ENCODE assay signal across 9 cellular contexts in genomic region chr2:28269019-28269784, GRCh38.
DNase-seq lines count a peak whose midpoint lies in the region; ATAC-seq, FAIRE-seq and TF ChIP-seq lines count a peak whose summit lies in the region.
"Had no signal": no experiment of that assay in that cellular context is flagged by ENCODE, and none has a peak within 500 bp of the region (broad histone marks: within the 10 kb centered on the region; RNA-seq: fewer than 3 reads in every experiment).

No MANE protein-coding gene starts in this region.

- no peaks in the 10 kb centered on the region for H3K36me3 ChIP-seq in HEK293 (ENCODE audit: control insufficient read depth in 2 of 2, insufficient read depth in 1 of 2, low read length in 2 of 2)
- H3K36me3 ChIP-seq in heart left ventricle = no peaks in the 10 kb centered on the region
- H3K36me3 ChIP-seq in small intestine (ENCODE audit: control insufficient read depth in 2 of 2, insufficient read depth in 2 of 2, low read length in 2 of 2) = no peaks in the 10 kb centered on the region
- H3K36me3 ChIP-seq in CD4-positive, alpha-beta memory T cell (ENCODE audit: insufficient read depth, low read length) = no peaks in the 10 kb centered on the region
- H3K36me3 ChIP-seq: thyroid gland had no signal

- intact Hi-C loops in heart left ventricle (cut with DNase I) = no loop called here
- intact Hi-C loops in CD4-positive, alpha-beta memory T cell (cut with micrococcal nuclease) = no loop called here

- H3K9me3 ChIP-seq in HEK293 (ENCODE audit: control insufficient read depth, insufficient read depth, low read depth, low read length) (no peaks in the 10 kb centered on the region), heart left ventricle (no peaks in the 10 kb centered on the region), small intestine (ENCODE audit: control insufficient read depth, low read depth) (no peaks in the 10 kb centered on the region)
- no peaks in the 10 kb centered on the region for H3K9me3 ChIP-seq in CD4-positive, alpha-beta memory T cell (ENCODE audit: control insufficient read depth in 1 of 2, low read length in 2 of 2)
- H3K9me3 ChIP-seq: thyroid gland had no signal

- no peaks in the 10 kb centered on the region for H3K9me3 Mint-ChIP-seq in CD4-positive, alpha-beta memory T cell

- no peak for FAIRE-seq in small intestine (lab: Jason Lieb, UNC)

- no peaks in the 10 kb centered on the region for H3K27me3 Mint-ChIP-seq in CD4-positive, alpha-beta memory T cell

- TF ChIP-seq CTCF in HEK293 (tag by site-specific recombination; IDR thresholded peaks at IDR 0.05) (no peak), heart left ventricle (IDR thresholded peaks at IDR 0.05) (no peak)

- H3K4me3 ChIP-seq in HEK293 (ENCODE audit: low read depth, low read length) (no peak overlapping the region), heart left ventricle (no peak overlapping the region), small intestine (ENCODE audit: low read depth in 1 of 2, low read length in 2 of 2) (no peak overlapping the region)
- H3K4me3 ChIP-seq in CD4-positive, alpha-beta memory T cell (ENCODE audit: low read length in 2 of 2) = no peak overlapping the region
- H3K4me3 ChIP-seq: thyroid gland had no signal

- H3K27me3 ChIP-seq in heart left ventricle (no peaks in the 10 kb centered on the region), small intestine (ENCODE audit: control insufficient read depth in 2 of 2, insufficient read depth in 2 of 2, low read length in 2 of 2) (no peaks in the 10 kb centered on the region)
- no peaks in the 10 kb centered on the region for H3K27me3 ChIP-seq in CD4-positive, alpha-beta memory T cell (ENCODE audit: insufficient read depth, low read length)
- H3K27me3 ChIP-seq: thyroid gland had no signal

- ATAC-seq in heart left ventricle = peak; percentile 63 to 75 (median 70)
- ATAC-seq in GM18868 (IDR thresholded peaks at IDR 0.05; ENCODE audit: unreplicated experiment) = no peak

- H3K27ac ChIP-seq in HEK293 (ENCODE audit: extremely low read depth, low read depth, low read length) (peak overlapping the region; percentile 80), heart left ventricle (peak overlapping the region in 10 of 12 donors; percentile 6 to 58 (median 42)), small intestine (ENCODE audit: low read depth in 1 of 2, low read length in 1 of 2) (peak overlapping the region; percentile 57 to 65), substantia nigra (ENCODE audit: low read depth, low read length, poor library complexity, severe bottlenecking) (no peak overlapping the region)
- H3K27ac ChIP-seq in CD4-positive, alpha-beta memory T cell (ENCODE audit: low read depth, low read length) = no peak overlapping the region
- H3K27ac ChIP-seq: thyroid gland had no signal

- no peak for TF ChIP-seq POLR2A in heart left ventricle (IDR thresholded peaks at IDR 0.05)

- POLR2A ChIA-PET in HEK293 (lab: Yijun Ruan, JAX) = interaction anchor here (0.9 kb wide), 1 partner anchor 124 kb away, joined by 3 read pairs; the partner anchor contains the start of gene FOSL2
- POLR2A ChIA-PET in CD4-positive, alpha-beta memory T cell (lab: Charles Lee; ENCODE audit: partially characterized antibody) = no interaction called here

- CTCF ChIA-PET in HEK293 (lab: Yijun Ruan, JAX) = interaction anchor here (0.7 kb wide), 1 partner anchor 10 kb away, joined by 3 read pairs; no protein-coding TSS in a partner anchor
- CTCF ChIA-PET in CD4-positive, alpha-beta memory T cell (lab: Charles Lee; ENCODE audit: partially characterized antibody) = no interaction called here

- peaks cover 3 to 28% of the 10 kb centered on the region in 2 donors for H3K36me3 Mint-ChIP-seq in CD4-positive, alpha-beta memory T cell

- H3K4me1 ChIP-seq in HEK293 (ENCODE audit: control insufficient read depth, insufficient read depth, low read length) = peaks cover 31% of the 10 kb centered on the region
- H3K4me1 ChIP-seq in heart left ventricle = peaks cover 3 to 43% (median 20%) of the 10 kb centered on the region in 12 donors
- H3K4me1 ChIP-seq in small intestine (ENCODE audit: control insufficient read depth in 2 of 2, insufficient read depth in 1 of 2, low read depth in 1 of 2, low read length in 1 of 2) = peaks cover 9 to 11% of the 10 kb centered on the region in 2 donors
- H3K4me1 ChIP-seq in CD4-positive, alpha-beta memory T cell (ENCODE audit: insufficient read depth, low read length) = peaks cover 17% of the 10 kb centered on the region
- H3K4me1 ChIP-seq: thyroid gland had no signal

- no peak overlapping the region for H3K27ac Mint-ChIP-seq in CD4-positive, alpha-beta memory T cell

- H3K4me3 Mint-ChIP-seq in CD4-positive, alpha-beta memory T cell = no peak overlapping the region

- WGBS in heart left ventricle, 4 donors = 50 to 64% (median 55%) methylated on average over 4 of the region's 4 CpGs
- 13 to 57% (median 30%) methylated on average over 4 of the region's 4 CpGs for WGBS in small intestine, 3 donors

- H3K4me1 Mint-ChIP-seq in CD4-positive, alpha-beta memory T cell = peaks cover 14 to 32% (median 22%) of the 10 kb centered on the region in 4 donors

- DNase-seq in SW480 (ENCODE audit: low spot score) (peak; percentile 73), heart left ventricle (peak in 1 of 5 donors; percentile 36), small intestine (peak; percentile 98), substantia nigra (lab: John Stamatoyannopoulos, UW) (no peak), NK-92 (lab: John Stamatoyannopoulos, UW; ENCODE audit: unreplicated experiment) (no peak)
- DNase-seq in CD4-positive, alpha-beta memory T cell = no peak
- DNase-seq: thyroid gland had no signal

TF ChIP-seq in HEK293, 187 proteins besides CTCF, POLR2A, EP300 and RAD21 (continues in another document):
- TF ChIP-seq ZBTB10 (tag by site-specific recombination; IDR thresholded peaks at IDR 0.05) = no peak
- TF ChIP-seq ZNF18 (tag by site-specific recombination; IDR thresholded peaks at IDR 0.05) = peak; percentile 68; the same call in 1 of the 2 replicates
- no peak for TF ChIP-seq ZNF768 (tag by site-specific recombination; IDR thresholded peaks at IDR 0.05)
- TF ChIP-seq ZNF239 (tag by site-specific recombination; IDR thresholded peaks at IDR 0.05) = no peak
- no peak for TF ChIP-seq ZNF560 (tag by site-specific recombination; IDR thresholded peaks at IDR 0.05; ENCODE audit: borderline replicate concordance)
- peak; percentile 75 for TF ChIP-seq KLF1 (tag by site-specific recombination; IDR thresholded peaks at IDR 0.05)
- TF ChIP-seq ZNF785 (tag by site-specific recombination; IDR thresholded peaks at IDR 0.05) = no peak
- TF ChIP-seq PRDM6 (tag by site-specific recombination; IDR thresholded peaks at IDR 0.05) = peak; percentile 89
- TF ChIP-seq ZNF214 (tag by site-specific recombination; IDR thresholded peaks at IDR 0.05; ENCODE audit: borderline replicate concordance) = no peak
- no peak for TF ChIP-seq ZNF747 (tag by site-specific recombination; IDR thresholded peaks at IDR 0.05)
- TF ChIP-seq HOXA7 (CRISPR knock-in tag; IDR thresholded peaks at IDR 0.05; ENCODE audit: borderline replicate concordance) = no peak
- peak; percentile 70 for TF ChIP-seq FEZF1 (tag by site-specific recombination; IDR thresholded peaks at IDR 0.05)
- no peak for TF ChIP-seq ZNF658 (tag by site-specific recombination; IDR thresholded peaks at IDR 0.05)
- TF ChIP-seq ZBTB8A (tag by site-specific recombination; IDR thresholded peaks at IDR 0.05) = no peak
- no peak for TF ChIP-seq ZNF416 (tag by site-specific recombination; IDR thresholded peaks at IDR 0.05)
- no peak for TF ChIP-seq ZNF837 (tag by site-specific recombination; IDR thresholded peaks at IDR 0.05)

Comparison
In these comparisons a context has a peak if more than half of its experiments do, and no peak if none do; other contexts are left out.
1. H3K27ac ChIP-seq: peak in HEK293 (single experiment), heart left ventricle (10 of 12) and small intestine (2 of 2); none in substantia nigra (single experiment) and CD4-positive, alpha-beta memory T cell (single experiment).
2. DNase-seq: peak in SW480 (single experiment) and small intestine (single experiment); none in substantia nigra (0 of 49), NK-92 (single experiment) and CD4-positive, alpha-beta memory T cell (0 of 5).